In genomic region chr18:48412339-48412929, GRCh38 we compare ENCODE assay signal across 8 cellular contexts. TPM values are rescaled to one million over a fixed set of nuclear protein-coding genes. Genes with fewer than 3 reads are reported as not detected.
DNase-seq lines count a peak whose midpoint lies in the region; ATAC-seq, FAIRE-seq and TF ChIP-seq lines count a peak whose summit lies in the region.

No MANE protein-coding gene starts in this region.

- peaks cover 67 to 74% of the 10 kb centered on the region in 2 donors for H3K27me3 Mint-ChIP-seq in natural killer cell (ENCODE audit: low read depth in 2 of 2)
- peaks cover 53 to 67% of the 10 kb centered on the region in 2 donors for H3K27me3 Mint-ChIP-seq in natural killer cell treated with Interleukin-12 subunit alpha and Interleukin-12 subunit beta and Interleukin-15 and Interleukin-18, amount 100 ng/mL, for 72 hours
- H3K27me3 Mint-ChIP-seq in T-helper 17 cell: peaks cover 73% of the 10 kb centered on the region

- 7 to 13% (median 9%) methylated on average over 7 of the region's 7 CpGs for WGBS in small intestine, 3 donors

- no peak for TF ChIP-seq POLR2A in NB4 (IDR thresholded peaks at IDR 0.05; ENCODE audit: extremely low read depth, insufficient read length)

- no peaks in the 10 kb centered on the region for H3K9me3 ChIP-seq in T-helper 17 cell (ENCODE audit: control insufficient read depth, low read length, poor library complexity, severe bottlenecking)
- H3K9me3 ChIP-seq in small intestine (ENCODE audit: control insufficient read depth, low read depth): no peaks in the 10 kb centered on the region

- H3K4me1 Mint-ChIP-seq in natural killer cell: peaks cover 0 to 8% of the 10 kb centered on the region in 2 donors
- H3K4me1 Mint-ChIP-seq in natural killer cell treated with Interleukin-12 subunit alpha and Interleukin-12 subunit beta and Interleukin-15 and Interleukin-18, amount 100 ng/mL, for 72 hours (ENCODE audit: low read depth in 2 of 2): peaks cover 0 to 6% of the 10 kb centered on the region in 2 donors
- peaks cover 9% of the 10 kb centered on the region for H3K4me1 Mint-ChIP-seq in T-helper 17 cell

- no peaks in the 10 kb centered on the region for H3K9me3 Mint-ChIP-seq in natural killer cell
- H3K9me3 Mint-ChIP-seq in natural killer cell treated with Interleukin-12 subunit alpha and Interleukin-12 subunit beta and Interleukin-15 and Interleukin-18, amount 100 ng/mL, for 72 hours: no peaks in the 10 kb centered on the region

- no peaks in the 10 kb centered on the region for H3K36me3 Mint-ChIP-seq in natural killer cell
- no peaks in the 10 kb centered on the region for H3K36me3 Mint-ChIP-seq in natural killer cell treated with Interleukin-12 subunit alpha and Interleukin-12 subunit beta and Interleukin-15 and Interleukin-18, amount 100 ng/mL, for 72 hours
- H3K36me3 Mint-ChIP-seq in T-helper 17 cell (ENCODE audit: low read depth): peaks cover 2% of the 10 kb centered on the region

- intact Hi-C loops in natural killer cell (cut with micrococcal nuclease): no loop called here

- peaks cover 6 to 22% of the 10 kb centered on the region in 2 donors for H3K27me3 ChIP-seq in small intestine (ENCODE audit: control insufficient read depth in 2 of 2, insufficient read depth in 2 of 2, low read length in 2 of 2)

- H3K4me3 ChIP-seq in NB4 (ENCODE audit: low read depth, low read length): no peak overlapping the region
- H3K4me3 ChIP-seq in fibroblast of the aortic adventitia (ENCODE audit: low read depth, low read length): no peak overlapping the region
- H3K4me3 ChIP-seq in small intestine (ENCODE audit: low read depth in 1 of 2, low read length in 2 of 2): no peak overlapping the region

- no peaks in the 10 kb centered on the region for H3K36me3 ChIP-seq in small intestine (ENCODE audit: control insufficient read depth in 2 of 2, insufficient read depth in 2 of 2, low read length in 2 of 2)

- no peak for DNase-seq in natural killer cell
- DNase-seq in natural killer cell treated with Interleukin-12 subunit alpha and Interleukin-12 subunit beta and Interleukin-15 and Interleukin-18, amount 100 ng/mL, for 72 hours (ENCODE audit: low spot score): no peak
- peak; percentile 48 for DNase-seq in NB4 (ENCODE audit: low read depth)
- no peak for DNase-seq in T-helper 17 cell
- peak; percentile 20 for DNase-seq in fibroblast of the aortic adventitia (ENCODE audit: low read depth)
- DNase-seq in small intestine: peak; percentile 74
- no peak for DNase-seq in foreskin melanocyte
- DNase-seq in mucosa of gallbladder (ENCODE audit: low spot score): no peak

- H3K27ac Mint-ChIP-seq in natural killer cell (no peak overlapping the region), T-helper 17 cell (no peak overlapping the region)
- H3K27ac Mint-ChIP-seq in natural killer cell treated with Interleukin-12 subunit alpha and Interleukin-12 subunit beta and Interleukin-15 and Interleukin-18, amount 100 ng/mL, for 72 hours: no peak overlapping the region

- H3K4me3 Mint-ChIP-seq in natural killer cell (peak overlapping the region; percentile 25), T-helper 17 cell (no peak overlapping the region)
- no peak overlapping the region for H3K4me3 Mint-ChIP-seq in natural killer cell treated with Interleukin-12 subunit alpha and Interleukin-12 subunit beta and Interleukin-15 and Interleukin-18, amount 100 ng/mL, for 72 hours

- H3K27ac ChIP-seq in small intestine (ENCODE audit: low read depth in 1 of 2, low read length in 1 of 2): no peak overlapping the region

- TF ChIP-seq CTCF in natural killer cell (IDR thresholded peaks at IDR 0.05) (peak; percentile 46), NB4 (IDR thresholded peaks at IDR 0.05; ENCODE audit: low read depth, low read length) (peak; percentile 54), fibroblast of the aortic adventitia (IDR thresholded peaks at IDR 0.05; ENCODE audit: insufficient read depth, low read length) (peak; percentile 92)

- FAIRE-seq in small intestine (lab: Jason Lieb, UNC): no peak

- no peaks in the 10 kb centered on the region for H3K4me1 ChIP-seq in small intestine (ENCODE audit: control insufficient read depth in 2 of 2, insufficient read depth in 1 of 2, low read depth in 1 of 2, low read length in 1 of 2)

- ATAC-seq in natural killer cell (peak in 1 of 3 donors; percentile 36), T-helper 17 cell (peak; percentile 58)
- no peak for ATAC-seq in natural killer cell treated with Interleukin-12 subunit alpha and Interleukin-12 subunit beta and Interleukin-15 and Interleukin-18, amount 100 ng/mL, for 72 hours

RNA-seq across cellular contexts. Expression of gene ZBTB7C, which starts 3.3 kb away (rescaled TPM):
- total RNA-seq in natural killer cell: under 1 TPM in 1 of 3 donors, not detected in 2; 0.07 TPM
- total RNA-seq in natural killer cell treated with Interleukin-12 subunit alpha and Interleukin-12 subunit beta and Interleukin-15 and Interleukin-18, amount 100 ng/mL, for 72 hours: not detected
- under 1 TPM in 1 of 2 donors, not detected in 1; 0.07 TPM for total RNA-seq in T-helper 17 cell
- 0.09 and 0.41 TPM in 2 replicates for total RNA-seq in fibroblast of the aortic adventitia (ENCODE audit: low replicate concordance)
- polyA plus RNA-seq in small intestine: 1 to 10 TPM in 1 of 3 donors, under 1 TPM in 2; 0.54 to 4.1 (median 0.67) TPM
- total RNA-seq in mucosa of gallbladder: 24.1 TPM

Comparison
In these comparisons a context has a peak if more than half of its experiments do, and no peak if none do; other contexts are left out.
1. DNase-seq: peak in NB4 (single experiment), fibroblast of the aortic adventitia (single experiment) and small intestine (single experiment); none in natural killer cell (single experiment), natural killer cell treated with Interleukin-12 subunit alpha and Interleukin-12 subunit beta and Interleukin-15 and Interleukin-18, amount 100 ng/mL, for 72 hours (single experiment), T-helper 17 cell (0 of 3), foreskin melanocyte (single experiment) and mucosa of gallbladder (single experiment).
2. RNA of gene ZBTB7C, which starts 3.3 kb away (total RNA-seq): 24.1 TPM in mucosa of gallbladder (single experiment); 0.09 to 0.41 TPM in fibroblast of the aortic adventitia, 0.07 TPM in T-helper 17 cell, 0.07 TPM in natural killer cell and not detected in natural killer cell treated with Interleukin-12 subunit alpha and Interleukin-12 subunit beta and Interleukin-15 and Interleukin-18, amount 100 ng/mL, for 72 hours; every median in the first group is over 10 times any median in the second.
3. Peak in every context shown above with its lines, with median percentiles within 50 percentile points of each other: CTCF ChIP-seq.